ENCODE assay signal across 1 cellular context in the genomic region with DNA sequence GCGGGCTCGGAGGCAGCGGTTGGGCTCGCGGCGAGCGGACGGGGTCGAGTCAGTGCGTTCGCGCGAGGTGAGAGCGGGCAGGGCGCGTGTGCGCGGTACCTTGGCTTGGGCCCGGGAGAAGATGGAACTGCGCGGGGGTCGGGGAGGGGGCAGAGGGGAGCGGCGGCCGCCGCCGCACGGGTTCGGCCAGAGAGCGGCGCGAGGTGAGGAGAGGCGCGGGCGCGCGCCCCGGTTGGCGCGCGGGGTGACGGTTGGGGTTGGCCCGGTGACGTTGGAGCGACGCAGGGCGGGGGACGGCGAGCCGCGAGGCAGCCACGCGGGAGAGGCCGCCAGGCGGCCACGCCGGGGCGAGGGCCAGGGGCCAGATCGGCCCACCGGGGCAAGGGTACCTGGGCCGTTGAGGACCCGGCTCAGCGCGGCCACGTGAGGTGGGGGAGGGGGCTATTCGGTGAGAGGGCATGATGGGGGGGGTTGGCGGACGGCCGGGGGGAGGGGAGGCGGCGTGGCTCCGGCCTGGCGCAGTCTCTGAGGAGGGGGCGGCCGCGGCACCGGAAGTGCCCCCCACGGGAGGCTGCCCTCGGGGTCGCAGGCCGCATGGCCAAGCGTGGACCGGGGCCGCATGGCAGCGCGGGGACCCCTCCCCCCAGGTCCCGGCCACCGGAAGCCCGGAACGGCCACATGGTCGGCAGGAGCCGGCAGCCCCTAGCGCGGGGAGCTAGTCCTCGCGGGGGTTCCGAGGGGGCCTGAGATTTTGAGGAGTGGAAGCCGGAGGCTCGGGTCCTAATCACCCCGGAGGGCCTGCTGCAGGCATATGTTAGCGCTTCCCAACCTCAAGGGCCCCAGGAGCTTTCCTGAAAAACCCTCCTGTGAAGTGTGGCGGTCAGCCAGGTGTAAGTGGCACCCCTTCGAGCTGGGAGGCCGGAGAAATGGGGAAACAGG.
TF ChIP-seq lines count a peak whose summit lies in the region.

No MANE protein-coding gene starts in this region.

TF ChIP-seq in GM12878, 131 proteins besides CTCF, POLR2A, EP300 and RAD21 (continued from another document):
- TF ChIP-seq IRF5 (IDR thresholded peaks at IDR 0.05; ENCODE audit: borderline replicate concordance) (no peak), LARP7 (IDR thresholded peaks at IDR 0.05) (peak; percentile 71), BACH1 (IDR thresholded peaks at IDR 0.05; ENCODE audit: borderline replicate concordance) (peak; percentile 42; the same call in 1 of the 2 replicates), JUND (IDR thresholded peaks at IDR 0.05; ENCODE audit: low read depth, low read length) (no peak), POLR2AphosphoS2 (IDR thresholded peaks at IDR 0.05; ENCODE audit: low read depth, low read length) (no peak; the same call in 1 of the 2 replicates), SMC3 (IDR thresholded peaks at IDR 0.05; ENCODE audit: borderline replicate concordance, low read length) (no peak), KAT2A (conservative IDR thresholded peaks at IDR 0.05; ENCODE audit: control insufficient read depth, low read depth, low read length) (no peak), CREB1 (IDR thresholded peaks at IDR 0.05; ENCODE audit: low read depth) (peak; percentile 70; the same call in 1 of the 2 replicates), ESRRA (IDR thresholded peaks at IDR 0.05; ENCODE audit: low read length) (no peak), CREM (IDR thresholded peaks at IDR 0.05; ENCODE audit: low read depth) (no peak), TARDBP (IDR thresholded peaks at IDR 0.05; ENCODE audit: borderline replicate concordance) (no peak), TCF12 (IDR thresholded peaks at IDR 0.05; ENCODE audit: low read depth, low read length) (0 out of 2 replicates have a peak, but pooled peaks have one; percentile 1)
- TF ChIP-seq, protein P1, sequence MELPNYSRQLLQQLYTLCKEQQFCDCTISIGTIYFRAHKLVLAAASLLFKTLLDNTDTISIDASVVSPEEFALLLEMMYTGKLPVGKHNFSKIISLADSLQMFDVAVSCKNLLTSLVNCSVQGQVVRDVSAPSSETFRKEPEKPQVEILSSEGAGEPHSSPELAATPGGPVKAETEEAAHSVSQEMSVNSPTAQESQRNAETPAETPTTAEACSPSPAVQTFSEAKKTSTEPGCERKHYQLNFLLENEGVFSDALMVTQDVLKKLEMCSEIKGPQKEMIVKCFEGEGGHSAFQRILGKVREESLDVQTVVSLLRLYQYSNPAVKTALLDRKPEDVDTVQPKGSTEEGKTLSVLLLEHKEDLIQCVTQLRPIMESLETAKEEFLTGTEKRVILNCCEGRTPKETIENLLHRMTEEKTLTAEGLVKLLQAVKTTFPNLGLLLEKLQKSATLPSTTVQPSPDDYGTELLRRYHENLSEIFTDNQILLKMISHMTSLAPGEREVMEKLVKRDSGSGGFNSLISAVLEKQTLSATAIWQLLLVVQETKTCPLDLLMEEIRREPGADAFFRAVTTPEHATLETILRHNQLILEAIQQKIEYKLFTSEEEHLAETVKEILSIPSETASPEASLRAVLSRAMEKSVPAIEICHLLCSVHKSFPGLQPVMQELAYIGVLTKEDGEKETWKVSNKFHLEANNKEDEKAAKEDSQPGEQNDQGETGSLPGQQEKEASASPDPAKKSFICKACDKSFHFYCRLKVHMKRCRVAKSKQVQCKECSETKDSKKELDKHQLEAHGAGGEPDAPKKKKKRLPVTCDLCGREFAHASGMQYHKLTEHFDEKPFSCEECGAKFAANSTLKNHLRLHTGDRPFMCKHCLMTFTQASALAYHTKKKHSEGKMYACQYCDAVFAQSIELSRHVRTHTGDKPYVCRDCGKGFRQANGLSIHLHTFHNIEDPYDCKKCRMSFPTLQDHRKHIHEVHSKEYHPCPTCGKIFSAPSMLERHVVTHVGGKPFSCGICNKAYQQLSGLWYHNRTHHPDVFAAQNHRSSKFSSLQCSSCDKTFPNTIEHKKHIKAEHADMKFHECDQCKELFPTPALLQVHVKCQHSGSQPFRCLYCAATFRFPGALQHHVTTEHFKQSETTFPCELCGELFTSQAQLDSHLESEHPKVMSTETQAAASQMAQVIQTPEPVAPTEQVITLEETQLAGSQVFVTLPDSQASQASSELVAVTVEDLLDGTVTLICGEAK (IDR thresholded peaks at IDR 0.05; ENCODE audit: borderline replicate concordance): no peak
